In the genomic region with DNA sequence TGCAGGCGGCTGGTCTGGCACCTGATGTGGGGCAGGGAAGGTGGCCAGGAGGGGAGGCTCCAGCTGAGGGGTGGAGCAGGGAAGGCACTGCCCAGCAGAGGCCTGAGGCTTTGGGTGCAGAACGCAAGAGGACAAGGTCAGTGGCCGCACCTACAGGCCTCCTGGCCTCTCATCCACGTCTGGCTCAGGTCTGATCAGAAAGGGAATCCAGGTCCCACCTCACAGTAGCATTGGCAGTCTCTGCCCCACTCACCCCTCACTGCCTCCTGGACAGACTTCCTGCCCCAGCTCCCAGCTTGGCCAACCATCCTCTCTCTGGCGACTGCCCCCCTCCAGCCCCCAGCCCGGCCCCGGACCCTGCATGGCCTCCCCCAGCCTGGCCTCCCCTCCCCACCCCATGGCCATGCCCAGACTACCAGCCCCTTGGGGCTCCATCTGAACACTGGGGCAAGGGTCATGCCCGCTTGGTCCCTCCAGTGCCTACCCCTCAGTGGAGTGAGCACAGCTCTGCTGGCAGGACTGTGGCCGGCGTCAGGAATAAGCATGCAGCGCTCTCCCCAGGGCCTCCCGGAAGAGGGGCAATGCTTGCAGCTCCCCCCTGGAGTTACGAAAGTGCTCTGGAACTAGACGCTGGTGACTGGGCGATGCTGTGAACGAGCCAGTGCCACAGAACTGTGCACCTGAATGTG, we compare ENCODE assay signal across 1 cellular context.
A peak's percentile ranks its signal among the peaks of the same experiment; 100 is the strongest.
TF ChIP-seq lines count a peak whose summit lies in the region.

No MANE protein-coding gene starts in this region.

TF ChIP-seq in HepG2, 621 proteins besides CTCF, POLR2A, EP300 and RAD21 (continued from another document and continues in another):
- peak; percentile 48; the same call in 1 of the 2 replicates for TF ChIP-seq RBFOX2 (IDR thresholded peaks at IDR 0.05; ENCODE audit: low read depth, low read length)
- peak; percentile 85 for TF ChIP-seq HNRNPL (IDR thresholded peaks at IDR 0.05; ENCODE audit: low read depth, low read length)
- TF ChIP-seq RELA (CRISPR knock-in tag; IDR thresholded peaks at IDR 0.05): no peak
- 0 out of 2 replicates have a peak, but pooled peaks have one; percentile 14 for TF ChIP-seq RXRA (CRISPR knock-in tag; IDR thresholded peaks at IDR 0.05)
- TF ChIP-seq FIP1L1 (IDR thresholded peaks at IDR 0.05; ENCODE audit: borderline replicate concordance, insufficient read depth, low read depth, low read length): no peak
- TF ChIP-seq, protein P1, sequence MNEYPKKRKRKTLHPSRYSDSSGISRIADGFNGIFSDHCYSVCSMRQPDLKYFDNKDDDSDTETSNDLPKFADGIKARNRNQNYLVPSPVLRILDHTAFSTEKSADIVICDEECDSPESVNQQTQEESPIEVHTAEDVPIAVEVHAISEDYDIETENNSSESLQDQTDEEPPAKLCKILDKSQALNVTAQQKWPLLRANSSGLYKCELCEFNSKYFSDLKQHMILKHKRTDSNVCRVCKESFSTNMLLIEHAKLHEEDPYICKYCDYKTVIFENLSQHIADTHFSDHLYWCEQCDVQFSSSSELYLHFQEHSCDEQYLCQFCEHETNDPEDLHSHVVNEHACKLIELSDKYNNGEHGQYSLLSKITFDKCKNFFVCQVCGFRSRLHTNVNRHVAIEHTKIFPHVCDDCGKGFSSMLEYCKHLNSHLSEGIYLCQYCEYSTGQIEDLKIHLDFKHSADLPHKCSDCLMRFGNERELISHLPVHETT (CRISPR knock-in tag; conservative IDR thresholded peaks at IDR 0.05): 0 out of 2 replicates have a peak, but pooled peaks have one; percentile 30
- TF ChIP-seq, protein P2, sequence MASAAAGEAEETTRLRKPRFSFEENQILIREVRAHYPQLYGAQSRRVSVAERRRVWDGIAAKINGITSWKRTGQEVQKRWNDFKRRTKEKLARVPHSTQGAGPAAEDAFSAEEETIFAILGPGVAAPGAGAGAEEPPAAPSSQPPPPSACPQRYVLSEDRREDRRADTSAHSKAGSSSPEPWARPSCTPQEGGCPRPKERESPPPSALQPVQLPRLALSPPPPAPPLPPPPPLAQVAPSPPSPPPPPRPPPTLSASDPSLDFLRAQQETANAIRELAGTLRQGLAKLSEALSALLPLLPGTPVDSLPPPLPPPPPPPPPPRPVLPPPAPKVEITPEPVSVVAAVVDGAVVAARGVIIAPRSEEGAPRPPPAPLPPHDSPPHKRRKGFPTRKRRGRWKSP (CRISPR knock-in tag; IDR thresholded peaks at IDR 0.05): 0 out of 2 replicates have a peak, but pooled peaks have one; percentile 28
- 0 out of 2 replicates have a peak, but pooled peaks have one; percentile 43 for TF ChIP-seq ZNF724P (CRISPR knock-in tag; IDR thresholded peaks at IDR 0.05; ENCODE audit: borderline replicate concordance)
- TF ChIP-seq MIXL1 (CRISPR knock-in tag; IDR thresholded peaks at IDR 0.05): no peak
- TF ChIP-seq ZNF746 (CRISPR knock-in tag; IDR thresholded peaks at IDR 0.05): peak; percentile 50; the same call in 1 of the 2 replicates
- TF ChIP-seq ZNF225 (CRISPR knock-in tag; IDR thresholded peaks at IDR 0.05): peak; percentile 41; the same call in 1 of the 2 replicates
- 0 out of 4 replicates have a peak, but pooled peaks of 1 of the 2 experiments have one; percentile 17 for TF ChIP-seq NR2F1 (CRISPR knock-in tag; IDR thresholded peaks at IDR 0.05)
- 0 out of 2 replicates have a peak, but pooled peaks have one; percentile 76 for TF ChIP-seq ETV6 (CRISPR knock-in tag; conservative IDR thresholded peaks at IDR 0.05)
- 0 out of 2 replicates have a peak, but pooled peaks have one; percentile 26 for TF ChIP-seq KMT2A (CRISPR knock-in tag; IDR thresholded peaks at IDR 0.05)
- no peak for TF ChIP-seq ZNF549 (CRISPR knock-in tag; IDR thresholded peaks at IDR 0.05)
- TF ChIP-seq, protein P3, sequence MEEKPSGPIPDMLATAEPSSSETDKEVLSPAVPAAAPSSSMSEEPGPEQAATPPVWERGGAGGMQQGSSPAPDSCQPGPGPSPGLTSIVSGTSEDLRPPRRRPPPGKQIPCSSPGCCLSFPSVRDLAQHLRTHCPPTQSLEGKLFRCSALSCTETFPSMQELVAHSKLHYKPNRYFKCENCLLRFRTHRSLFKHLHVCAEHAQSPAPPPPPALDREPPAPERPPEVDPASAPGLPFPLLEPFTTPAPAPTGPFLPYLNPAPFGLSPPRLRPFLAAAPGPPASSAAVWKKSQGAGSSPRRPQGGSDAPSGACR (CRISPR knock-in tag; IDR thresholded peaks at IDR 0.05): no peak
- TF ChIP-seq, protein P4, sequence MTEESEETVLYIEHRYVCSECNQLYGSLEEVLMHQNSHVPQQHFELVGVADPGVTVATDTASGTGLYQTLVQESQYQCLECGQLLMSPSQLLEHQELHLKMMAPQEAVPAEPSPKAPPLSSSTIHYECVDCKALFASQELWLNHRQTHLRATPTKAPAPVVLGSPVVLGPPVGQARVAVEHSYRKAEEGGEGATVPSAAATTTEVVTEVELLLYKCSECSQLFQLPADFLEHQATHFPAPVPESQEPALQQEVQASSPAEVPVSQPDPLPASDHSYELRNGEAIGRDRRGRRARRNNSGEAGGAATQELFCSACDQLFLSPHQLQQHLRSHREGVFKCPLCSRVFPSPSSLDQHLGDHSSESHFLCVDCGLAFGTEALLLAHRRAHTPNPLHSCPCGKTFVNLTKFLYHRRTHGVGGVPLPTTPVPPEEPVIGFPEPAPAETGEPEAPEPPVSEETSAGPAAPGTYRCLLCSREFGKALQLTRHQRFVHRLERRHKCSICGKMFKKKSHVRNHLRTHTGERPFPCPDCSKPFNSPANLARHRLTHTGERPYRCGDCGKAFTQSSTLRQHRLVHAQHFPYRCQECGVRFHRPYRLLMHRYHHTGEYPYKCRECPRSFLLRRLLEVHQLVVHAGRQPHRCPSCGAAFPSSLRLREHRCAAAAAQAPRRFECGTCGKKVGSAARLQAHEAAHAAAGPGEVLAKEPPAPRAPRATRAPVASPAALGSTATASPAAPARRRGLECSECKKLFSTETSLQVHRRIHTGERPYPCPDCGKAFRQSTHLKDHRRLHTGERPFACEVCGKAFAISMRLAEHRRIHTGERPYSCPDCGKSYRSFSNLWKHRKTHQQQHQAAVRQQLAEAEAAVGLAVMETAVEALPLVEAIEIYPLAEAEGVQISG (CRISPR knock-in tag; IDR thresholded peaks at IDR 0.05): peak; percentile 39; the same call in 1 of the 2 replicates
- TF ChIP-seq, protein P5, sequence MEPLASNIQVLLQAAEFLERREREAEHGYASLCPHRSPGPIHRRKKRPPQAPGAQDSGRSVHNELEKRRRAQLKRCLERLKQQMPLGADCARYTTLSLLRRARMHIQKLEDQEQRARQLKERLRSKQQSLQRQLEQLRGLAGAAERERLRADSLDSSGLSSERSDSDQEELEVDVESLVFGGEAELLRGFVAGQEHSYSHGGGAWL (CRISPR knock-in tag; IDR thresholded peaks at IDR 0.05): 0 out of 2 replicates have a peak, but pooled peaks have one; percentile 17
- peak; percentile 42; the same call in 1 of the 2 replicates for TF ChIP-seq HDAC2 (CRISPR knock-in tag; IDR thresholded peaks at IDR 0.05)
- peak; percentile 64; the same call in 1 of the 2 replicates for TF ChIP-seq ZNF12 (CRISPR knock-in tag; IDR thresholded peaks at IDR 0.05)
- TF ChIP-seq, protein P6, sequence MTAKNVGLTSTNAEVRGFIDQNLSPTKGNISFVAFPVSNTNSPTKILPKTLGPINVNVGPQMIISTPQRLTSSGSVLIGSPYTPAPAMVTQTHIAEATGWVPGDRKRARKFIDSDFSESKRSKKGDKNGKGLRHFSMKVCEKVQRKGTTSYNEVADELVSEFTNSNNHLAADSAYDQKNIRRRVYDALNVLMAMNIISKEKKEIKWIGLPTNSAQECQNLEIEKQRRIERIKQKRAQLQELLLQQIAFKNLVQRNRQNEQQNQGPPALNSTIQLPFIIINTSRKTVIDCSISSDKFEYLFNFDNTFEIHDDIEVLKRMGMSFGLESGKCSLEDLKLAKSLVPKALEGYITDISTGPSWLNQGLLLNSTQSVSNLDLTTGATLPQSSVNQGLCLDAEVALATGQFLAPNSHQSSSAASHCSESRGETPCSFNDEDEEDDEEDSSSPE (CRISPR knock-in tag; IDR thresholded peaks at IDR 0.05): 0 out of 2 replicates have a peak, but pooled peaks have one; percentile 30
- TF ChIP-seq, protein P7, sequence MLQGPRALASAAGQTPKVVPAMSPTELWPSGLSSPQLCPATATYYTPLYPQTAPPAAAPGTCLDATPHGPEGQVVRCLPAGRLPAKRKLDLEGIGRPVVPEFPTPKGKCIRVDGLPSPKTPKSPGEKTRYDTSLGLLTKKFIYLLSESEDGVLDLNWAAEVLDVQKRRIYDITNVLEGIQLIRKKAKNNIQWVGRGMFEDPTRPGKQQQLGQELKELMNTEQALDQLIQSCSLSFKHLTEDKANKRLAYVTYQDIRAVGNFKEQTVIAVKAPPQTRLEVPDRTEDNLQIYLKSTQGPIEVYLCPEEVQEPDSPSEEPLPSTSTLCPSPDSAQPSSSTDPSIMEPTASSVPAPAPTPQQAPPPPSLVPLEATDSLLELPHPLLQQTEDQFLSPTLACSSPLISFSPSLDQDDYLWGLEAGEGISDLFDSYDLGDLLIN (CRISPR knock-in tag; IDR thresholded peaks at IDR 0.05; ENCODE audit: borderline replicate concordance): peak; percentile 41; the same call in 1 of the 2 replicates
- TF ChIP-seq HOXA3 (CRISPR knock-in tag; IDR thresholded peaks at IDR 0.05): peak; percentile 31; the same call in 1 of the 2 replicates
- no peak for TF ChIP-seq SYNCRIP (IDR thresholded peaks at IDR 0.05; ENCODE audit: insufficient read depth, low read depth, low read length)
- no peak for TF ChIP-seq ZNF326 (CRISPR knock-in tag; IDR thresholded peaks at IDR 0.05; ENCODE audit: borderline replicate concordance)
- TF ChIP-seq, protein P8, sequence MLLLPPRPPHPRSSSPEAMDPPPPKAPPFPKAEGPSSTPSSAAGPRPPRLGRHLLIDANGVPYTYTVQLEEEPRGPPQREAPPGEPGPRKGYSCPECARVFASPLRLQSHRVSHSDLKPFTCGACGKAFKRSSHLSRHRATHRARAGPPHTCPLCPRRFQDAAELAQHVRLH (CRISPR knock-in tag; IDR thresholded peaks at IDR 0.05; ENCODE audit: borderline replicate concordance, low read depth): no peak; the same call in 1 of the 2 replicates
- TF ChIP-seq, protein P9, sequence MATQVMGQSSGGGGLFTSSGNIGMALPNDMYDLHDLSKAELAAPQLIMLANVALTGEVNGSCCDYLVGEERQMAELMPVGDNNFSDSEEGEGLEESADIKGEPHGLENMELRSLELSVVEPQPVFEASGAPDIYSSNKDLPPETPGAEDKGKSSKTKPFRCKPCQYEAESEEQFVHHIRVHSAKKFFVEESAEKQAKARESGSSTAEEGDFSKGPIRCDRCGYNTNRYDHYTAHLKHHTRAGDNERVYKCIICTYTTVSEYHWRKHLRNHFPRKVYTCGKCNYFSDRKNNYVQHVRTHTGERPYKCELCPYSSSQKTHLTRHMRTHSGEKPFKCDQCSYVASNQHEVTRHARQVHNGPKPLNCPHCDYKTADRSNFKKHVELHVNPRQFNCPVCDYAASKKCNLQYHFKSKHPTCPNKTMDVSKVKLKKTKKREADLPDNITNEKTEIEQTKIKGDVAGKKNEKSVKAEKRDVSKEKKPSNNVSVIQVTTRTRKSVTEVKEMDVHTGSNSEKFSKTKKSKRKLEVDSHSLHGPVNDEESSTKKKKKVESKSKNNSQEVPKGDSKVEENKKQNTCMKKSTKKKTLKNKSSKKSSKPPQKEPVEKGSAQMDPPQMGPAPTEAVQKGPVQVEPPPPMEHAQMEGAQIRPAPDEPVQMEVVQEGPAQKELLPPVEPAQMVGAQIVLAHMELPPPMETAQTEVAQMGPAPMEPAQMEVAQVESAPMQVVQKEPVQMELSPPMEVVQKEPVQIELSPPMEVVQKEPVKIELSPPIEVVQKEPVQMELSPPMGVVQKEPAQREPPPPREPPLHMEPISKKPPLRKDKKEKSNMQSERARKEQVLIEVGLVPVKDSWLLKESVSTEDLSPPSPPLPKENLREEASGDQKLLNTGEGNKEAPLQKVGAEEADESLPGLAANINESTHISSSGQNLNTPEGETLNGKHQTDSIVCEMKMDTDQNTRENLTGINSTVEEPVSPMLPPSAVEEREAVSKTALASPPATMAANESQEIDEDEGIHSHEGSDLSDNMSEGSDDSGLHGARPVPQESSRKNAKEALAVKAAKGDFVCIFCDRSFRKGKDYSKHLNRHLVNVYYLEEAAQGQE (IDR thresholded peaks at IDR 0.05; ENCODE audit: borderline replicate concordance in 1 of 2, low read depth in 1 of 2, low read length in 2 of 2): no peak
- TF ChIP-seq, protein P10, sequence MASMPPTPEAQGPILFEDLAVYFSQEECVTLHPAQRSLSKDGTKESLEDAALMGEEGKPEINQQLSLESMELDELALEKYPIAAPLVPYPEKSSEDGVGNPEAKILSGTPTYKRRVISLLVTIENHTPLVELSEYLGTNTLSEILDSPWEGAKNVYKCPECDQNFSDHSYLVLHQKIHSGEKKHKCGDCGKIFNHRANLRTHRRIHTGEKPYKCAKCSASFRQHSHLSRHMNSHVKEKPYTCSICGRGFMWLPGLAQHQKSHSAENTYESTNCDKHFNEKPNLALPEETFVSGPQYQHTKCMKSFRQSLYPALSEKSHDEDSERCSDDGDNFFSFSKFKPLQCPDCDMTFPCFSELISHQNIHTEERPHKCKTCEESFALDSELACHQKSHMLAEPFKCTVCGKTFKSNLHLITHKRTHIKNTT (CRISPR knock-in tag; IDR thresholded peaks at IDR 0.05): no peak
- no peak for TF ChIP-seq ZC3H13 (CRISPR knock-in tag; IDR thresholded peaks at IDR 0.05)
- no peak for TF ChIP-seq MEF2D (CRISPR knock-in tag; IDR thresholded peaks at IDR 0.05)
- TF ChIP-seq KLF11 (CRISPR knock-in tag; IDR thresholded peaks at IDR 0.05): 0 out of 2 replicates have a peak, but pooled peaks have one; percentile 43
- no peak for TF ChIP-seq ZNF569 (CRISPR knock-in tag; IDR thresholded peaks at IDR 0.05; ENCODE audit: borderline replicate concordance)
- 0 out of 2 replicates have a peak, but pooled peaks have one; percentile 29 for TF ChIP-seq SMAD1 (CRISPR knock-in tag; IDR thresholded peaks at IDR 0.05; ENCODE audit: borderline replicate concordance, low read depth)
- TF ChIP-seq RXRB (CRISPR knock-in tag; IDR thresholded peaks at IDR 0.05; ENCODE audit: borderline replicate concordance): peak; percentile 50
- no peak for TF ChIP-seq PAX8 (CRISPR knock-in tag; IDR thresholded peaks at IDR 0.05; ENCODE audit: borderline replicate concordance)
- TF ChIP-seq, protein P11, sequence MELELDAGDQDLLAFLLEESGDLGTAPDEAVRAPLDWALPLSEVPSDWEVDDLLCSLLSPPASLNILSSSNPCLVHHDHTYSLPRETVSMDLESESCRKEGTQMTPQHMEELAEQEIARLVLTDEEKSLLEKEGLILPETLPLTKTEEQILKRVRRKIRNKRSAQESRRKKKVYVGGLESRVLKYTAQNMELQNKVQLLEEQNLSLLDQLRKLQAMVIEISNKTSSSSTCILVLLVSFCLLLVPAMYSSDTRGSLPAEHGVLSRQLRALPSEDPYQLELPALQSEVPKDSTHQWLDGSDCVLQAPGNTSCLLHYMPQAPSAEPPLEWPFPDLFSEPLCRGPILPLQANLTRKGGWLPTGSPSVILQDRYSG (CRISPR knock-in tag; IDR thresholded peaks at IDR 0.05): no peak
- peak; percentile 79; the same call in 1 of the 2 replicates for TF ChIP-seq CEBPB (IDR thresholded peaks at IDR 0.05; ENCODE audit: borderline replicate concordance, low read depth, low read length)
- no peak for TF ChIP-seq RORA (CRISPR knock-in tag; IDR thresholded peaks at IDR 0.05)
- TF ChIP-seq NONO (IDR thresholded peaks at IDR 0.05): no peak
- no peak for TF ChIP-seq NONO (CRISPR knock-in tag; conservative IDR thresholded peaks at IDR 0.05)
